ENCODE assay signal across 23 cellular contexts in genomic region chr13:27465611-27466010, GRCh38.
"Had no signal": no experiment of that assay in that cellular context is flagged by ENCODE, and none has a peak within 500 bp of the region (broad histone marks: within the 10 kb centered on the region; RNA-seq: fewer than 3 reads in every experiment).

No MANE protein-coding gene starts in this region.

- DNase-seq: activated CD4-positive, alpha-beta T cell treated with anti-CD3 and anti-CD28 coated beads for 36 hours; activated CD4-positive, CD25-positive, alpha-beta regulatory T cell; activated CD8-positive, alpha-beta memory T cell treated with anti-CD3 and anti-CD28 coated beads, Interleukin-2, amount 10 ng/mL, durations not matched to agents 7 days and 5 days; activated CD8-positive, alpha-beta T cell treated with anti-CD3 and anti-CD28 coated beads, Interleukin-2, amount 10 ng/mL, durations not matched to agents 7 days and 5 days; activated naive CD8-positive, alpha-beta T cell treated with anti-CD3 and anti-CD28 coated beads, Interleukin-2, amount 50 U/mL, for 24 hours; activated T-cell treated with anti-CD3 and anti-CD28 coated beads, Interleukin-2, amount 50 U/mL, for 48 hours; central memory CD4-positive, alpha-beta T cell; effector CD8-positive, alpha-beta T cell; erythroblast; heart left ventricle; immature natural killer cell; kidney; left colon; mammary epithelial cell; nephron progenitor cell; ovary; sigmoid colon; small intestine; stimulated activated CD4-positive, alpha-beta T cell treated with anti-CD3 and anti-CD28 coated beads, Interleukin-4, amount 100 ng/mL, for 24 hours; stimulated activated naive CD8-positive, alpha-beta T cell treated with anti-CD3 and anti-CD28 coated beads, Interleukin-15, amount 100 ng/mL, for 72 hours had no signal

- H3K36me3 ChIP-seq: heart left ventricle, ovary, prostate gland, sigmoid colon, vagina had no signal

- H3K4me3 ChIP-seq: heart left ventricle, ovary, prostate gland, sigmoid colon, vagina had no signal

- ATAC-seq: activated CD4-positive, alpha-beta T cell treated with anti-CD3 and anti-CD28 coated beads for 36 hours; activated CD8-positive, alpha-beta memory T cell treated with anti-CD3 and anti-CD28 coated beads, Interleukin-2, amount 10 ng/mL, durations not matched to agents 7 days and 5 days; activated CD8-positive, alpha-beta T cell treated with anti-CD3 and anti-CD28 coated beads, Interleukin-2, amount 10 ng/mL, durations not matched to agents 7 days and 5 days; activated naive CD8-positive, alpha-beta T cell treated with anti-CD3 and anti-CD28 coated beads, Interleukin-2, amount 50 U/mL, for 24 hours; left colon; stimulated activated effector memory CD8-positive, alpha-beta T cell treated with anti-CD3 and anti-CD28 coated beads, Interleukin-12 subunit alpha, Interleukin-12 subunit beta, amount 100 ng/mL, for 72 hours; stimulated activated naive CD8-positive, alpha-beta T cell treated with anti-CD3 and anti-CD28 coated beads, Interleukin-15, amount 100 ng/mL, for 72 hours had no signal

- H3K27ac ChIP-seq: ovary, prostate gland, sigmoid colon, vagina had no signal

- H3K4me1 ChIP-seq: prostate gland, vagina had no signal

- H3K9me3 ChIP-seq: heart left ventricle, ovary, prostate gland, sigmoid colon, vagina had no signal

- H3K27me3 ChIP-seq: heart left ventricle, ovary, sigmoid colon, vagina had no signal
